ENCODE assay signal across 9 cellular contexts in genomic region chr15:28021281-28022039, GRCh38.
A peak's percentile ranks its signal among the peaks of the same experiment; 100 is the strongest.
DNase-seq lines count a peak whose midpoint lies in the region; ATAC-seq and TF ChIP-seq lines count a peak whose summit lies in the region.
"Had no signal": no experiment of that assay in that cellular context is flagged by ENCODE, and none has a peak within 500 bp of the region (broad histone marks: within the 10 kb centered on the region; RNA-seq: fewer than 3 reads in every experiment).

No MANE protein-coding gene starts in this region.

- ATAC-seq in left lung (peak; percentile 92), aorta (ENCODE audit: low FRiP score) (peak; percentile 39)

- peak overlapping the region; percentile 31 to 89 (median 87) for H3K27ac Mint-ChIP-seq in brain
- H3K27ac Mint-ChIP-seq: activated naive CD4-positive, alpha-beta T cell treated with anti-CD3 and anti-CD28 coated beads, Interleukin-2, amount 50 U/mL, for 24 hours had no signal

- H3K4me3 Mint-ChIP-seq in brain = peak overlapping the region in 1 of 5 experiments; percentile 71
- H3K4me3 Mint-ChIP-seq: activated naive CD4-positive, alpha-beta T cell treated with anti-CD3 and anti-CD28 coated beads, Interleukin-2, amount 50 U/mL, for 24 hours had no signal

- intact Hi-C loops in left lung (cut with DNase I) (no loop called here), aorta (cut with DNase I) (loop anchor here (2.0 to 10.0 kb wide), 2 partner anchors 103 kb away; no protein-coding TSS in a partner anchor), uterus (cut with DNase I; ENCODE audit: low total_unique reads) (no loop called here)

- DNase-seq in A172 (ENCODE audit: low spot score) = peak; percentile 61
- peak; percentile 78 to 96 for DNase-seq in HAP-1 (ENCODE audit: low spot score in 2 of 2)
- DNase-seq in NCI-H345 (lab: John Stamatoyannopoulos, UW) = peak; percentile 96
- DNase-seq in left lung = peak; percentile 58 to 84
- DNase-seq in aorta = peak; percentile 83 to 88
- DNase-seq in hepatic stellate cell (ENCODE audit: low spot score) = no peak
- DNase-seq in uterus = no peak

- WGBS in aorta, 2 donors = 54% methylated on average over 17 of the region's 17 CpGs

- no peak for TF ChIP-seq POLR2A in uterus (IDR thresholded peaks at IDR 0.05)

- in situ Hi-C loops in HAP-1 (cut with MboI; ENCODE audit: low sequenced_read_pairs) = no loop called here

- H3K27ac ChIP-seq in left lung (no peak overlapping the region), aorta (ENCODE audit: low read depth in 1 of 2, low read length in 2 of 2) (no peak overlapping the region), uterus (no peak overlapping the region)

- no peaks in the 10 kb centered on the region for H3K36me3 Mint-ChIP-seq in brain
- H3K36me3 Mint-ChIP-seq: activated naive CD4-positive, alpha-beta T cell treated with anti-CD3 and anti-CD28 coated beads, Interleukin-2, amount 50 U/mL, for 24 hours had no signal

- no peaks in the 10 kb centered on the region for H3K27me3 ChIP-seq in HAP-1 (ENCODE audit: low read depth)
- H3K27me3 ChIP-seq in left lung = no peaks in the 10 kb centered on the region
- no peaks in the 10 kb centered on the region for H3K27me3 ChIP-seq in aorta (ENCODE audit: control insufficient read depth in 1 of 2, insufficient read depth in 2 of 2, low read length in 1 of 2)
- H3K27me3 ChIP-seq in uterus = no peaks in the 10 kb centered on the region

- H3K9me3 ChIP-seq in HAP-1 (no peaks in the 10 kb centered on the region), left lung (no peaks in the 10 kb centered on the region), aorta (ENCODE audit: control insufficient read depth, low read length) (no peaks in the 10 kb centered on the region), uterus (no peaks in the 10 kb centered on the region)

- H3K4me1 Mint-ChIP-seq in brain = peaks cover 58% of the 10 kb centered on the region
- H3K4me1 Mint-ChIP-seq: activated naive CD4-positive, alpha-beta T cell treated with anti-CD3 and anti-CD28 coated beads, Interleukin-2, amount 50 U/mL, for 24 hours had no signal

- no peaks in the 10 kb centered on the region for H3K27me3 Mint-ChIP-seq in brain

- H3K36me3 ChIP-seq in HAP-1 (replicated peaks) = no peaks in the 10 kb centered on the region
- H3K36me3 ChIP-seq in left lung = no peaks in the 10 kb centered on the region
- peaks cover 0 to 1% of the 10 kb centered on the region in 2 donors for H3K36me3 ChIP-seq in aorta (ENCODE audit: control insufficient read depth in 1 of 2, insufficient read depth in 2 of 2, low read length in 1 of 2)
- H3K36me3 ChIP-seq in uterus = no peaks in the 10 kb centered on the region

- no peaks in the 10 kb centered on the region for H3K9me3 Mint-ChIP-seq in brain
- H3K9me3 Mint-ChIP-seq: activated naive CD4-positive, alpha-beta T cell treated with anti-CD3 and anti-CD28 coated beads, Interleukin-2, amount 50 U/mL, for 24 hours had no signal

- TF ChIP-seq CTCF in brain (conservative IDR thresholded peaks at IDR 0.05) (peak; percentile 53 to 73), left lung (IDR thresholded peaks at IDR 0.05) (peak in 1 of 2 donors; percentile 40), uterus (IDR thresholded peaks at IDR 0.05) (peak in 1 of 4 experiments; percentile 12)

- no peak overlapping the region for H3K4me3 ChIP-seq in HAP-1
- H3K4me3 ChIP-seq in left lung = no peak overlapping the region
- H3K4me3 ChIP-seq in aorta (ENCODE audit: low read length in 2 of 2) = no peak overlapping the region
- H3K4me3 ChIP-seq in uterus = no peak overlapping the region

- H3K4me1 ChIP-seq in HAP-1 = no peaks in the 10 kb centered on the region
- H3K4me1 ChIP-seq in left lung = no peaks in the 10 kb centered on the region
- H3K4me1 ChIP-seq in aorta (ENCODE audit: control insufficient read depth in 1 of 2, insufficient read depth in 2 of 2, low read length in 2 of 2) = no peaks in the 10 kb centered on the region
- H3K4me1 ChIP-seq in uterus = no peaks in the 10 kb centered on the region

Comparison
In these comparisons a context has a peak if more than half of its experiments do, and no peak if none do; other contexts are left out.
1. DNase-seq: peak in A172 (single experiment), HAP-1 (2 of 2), NCI-H345 (single experiment), left lung (2 of 2) and aorta (2 of 2); none in hepatic stellate cell (single experiment) and uterus (0 of 2).
2. intact Hi-C loops: an anchor here in aorta (2.0 to 10.0 kb wide); none called in left lung and uterus.